38 cellular contexts compared by ENCODE assay signal in genomic region chr3:96961576-96961975, GRCh38.
"Had no signal": no experiment of that assay in that cellular context is flagged by ENCODE, and none has a peak within 500 bp of the region (broad histone marks: within the 10 kb centered on the region; RNA-seq: fewer than 3 reads in every experiment).

No MANE protein-coding gene starts in this region.

- H3K27ac ChIP-seq: ascending aorta, Peyer's patch, WERI-Rb-1 had no signal

- H3K36me3 ChIP-seq: ascending aorta, MG63, Peyer's patch, WERI-Rb-1 had no signal

- H3K36me3 Mint-ChIP-seq: activated naive CD4-positive, alpha-beta T cell treated with anti-CD3 and anti-CD28 coated beads, Interleukin-2, amount 50 U/mL, for 24 hours; activated naive CD8-positive, alpha-beta T cell treated with anti-CD3 and anti-CD28 coated beads, Interleukin-2, amount 10 ng/mL, durations not matched to agents 7 days and 5 days had no signal

- H3K4me1 ChIP-seq: ascending aorta, Peyer's patch had no signal

- H3K27ac Mint-ChIP-seq: activated CD4-positive, alpha-beta T cell treated with anti-CD3 and anti-CD28 coated beads, Interleukin-2, amount 10 ng/mL, durations not matched to agents 24 days and 14 days; activated CD8-positive, alpha-beta T cell treated with anti-CD3 and anti-CD28 coated beads for 36 hours; activated naive CD4-positive, alpha-beta T cell treated with anti-CD3 and anti-CD28 coated beads, Interleukin-2, amount 50 U/mL, for 24 hours; activated naive CD8-positive, alpha-beta T cell treated with anti-CD3 and anti-CD28 coated beads, Interleukin-2, amount 10 ng/mL, durations not matched to agents 7 days and 5 days; activated T-cell treated with anti-CD3 and anti-CD28 coated beads, Interleukin-2, amount 50 U/mL, for 72 hours; activated T-helper 17 cell treated with anti-CD3 and anti-CD28 coated beads, Interleukin-2, amount 50 U/mL, for 72 hours had no signal

- H3K4me1 Mint-ChIP-seq: activated CD4-positive, alpha-beta T cell treated with anti-CD3 and anti-CD28 coated beads, Interleukin-2, amount 10 ng/mL, durations not matched to agents 24 days and 14 days; activated naive CD4-positive, alpha-beta T cell treated with anti-CD3 and anti-CD28 coated beads, Interleukin-2, amount 50 U/mL, for 24 hours; activated naive CD8-positive, alpha-beta T cell treated with anti-CD3 and anti-CD28 coated beads, Interleukin-2, amount 10 ng/mL, durations not matched to agents 7 days and 5 days; activated T-helper 17 cell treated with anti-CD3 and anti-CD28 coated beads, Interleukin-2, amount 50 U/mL, for 72 hours had no signal

- DNase-seq: activated CD4-positive, alpha-beta T cell treated with anti-CD3 and anti-CD28 coated beads for 1 hour; activated CD4-positive, alpha-beta T cell treated with anti-CD3 and anti-CD28 coated beads, Interleukin-2, amount 10 ng/mL, durations not matched to agents 24 days and 14 days; activated CD4-positive, alpha-beta T cell treated with anti-CD3 and anti-CD28 coated beads, Interleukin-2, amount 50 U/mL, for 4 hours; activated CD4-positive, CD25-positive, alpha-beta regulatory T cell; activated CD8-positive, alpha-beta T cell treated with anti-CD3 and anti-CD28 coated beads for 36 hours; activated effector memory CD4-positive, alpha-beta T cell treated with anti-CD3 and anti-CD28 coated beads, Interleukin-2, amount 50 U/mL, for 16 hours; activated naive CD4-positive, alpha-beta T cell; activated naive CD8-positive, alpha-beta T cell treated with anti-CD3 and anti-CD28 coated beads, Interleukin-2, amount 10 ng/mL, durations not matched to agents 7 days and 5 days; activated T-cell treated with anti-CD3 and anti-CD28 coated beads, Interleukin-2, amount 50 U/mL, for 1 hour; activated T-cell treated with anti-CD3 and anti-CD28 coated beads, Interleukin-2, amount 50 U/mL, for 72 hours; amygdala; caudate nucleus; cerebellar nuclear complex; Karpas-422; KBM-7; MG63; NCI-H1048; NCI-H1105 treated with DMSO at 0.1 percent for 48 hours; NCI-H1436; NCI-H1694; NCI-H1930; NCI-H2107; NCI-H2171; NCI-H446; NCI-H510A treated with DMSO at 0.1 percent for 48 hours; NK-92 treated with Interleukin-12 subunit alpha and Interleukin-12 subunit beta, amount 100 ng/mL, for 24 hours; PC-3; Peyer's patch; Right ventricle myocardium superior; RPMI8226; SW 1271; T-helper 1 cell; T-helper 2 cell; T-helper 9 cell; WERI-Rb-1 had no signal

- H3K9me3 Mint-ChIP-seq: activated CD4-positive, alpha-beta T cell treated with anti-CD3 and anti-CD28 coated beads, Interleukin-2, amount 10 ng/mL, durations not matched to agents 24 days and 14 days; activated T-helper 17 cell treated with anti-CD3 and anti-CD28 coated beads, Interleukin-2, amount 50 U/mL, for 72 hours had no signal

- H3K4me3 Mint-ChIP-seq: activated CD4-positive, alpha-beta T cell treated with anti-CD3 and anti-CD28 coated beads, Interleukin-2, amount 10 ng/mL, durations not matched to agents 24 days and 14 days; activated CD8-positive, alpha-beta T cell treated with anti-CD3 and anti-CD28 coated beads for 36 hours; activated naive CD4-positive, alpha-beta T cell treated with anti-CD3 and anti-CD28 coated beads, Interleukin-2, amount 50 U/mL, for 24 hours; activated naive CD8-positive, alpha-beta T cell treated with anti-CD3 and anti-CD28 coated beads, Interleukin-2, amount 10 ng/mL, durations not matched to agents 7 days and 5 days; activated T-cell treated with anti-CD3 and anti-CD28 coated beads, Interleukin-2, amount 50 U/mL, for 72 hours; activated T-helper 17 cell treated with anti-CD3 and anti-CD28 coated beads, Interleukin-2, amount 50 U/mL, for 72 hours had no signal

- H3K9me3 ChIP-seq: ascending aorta, MG63, Peyer's patch had no signal

- H3K4me3 ChIP-seq: ascending aorta, MG63, Peyer's patch had no signal

- H3K27me3 ChIP-seq: ascending aorta, MG63, Peyer's patch had no signal

- H3K27me3 Mint-ChIP-seq: activated CD4-positive, alpha-beta T cell treated with anti-CD3 and anti-CD28 coated beads, Interleukin-2, amount 10 ng/mL, durations not matched to agents 24 days and 14 days; activated CD8-positive, alpha-beta T cell treated with anti-CD3 and anti-CD28 coated beads for 36 hours; activated naive CD4-positive, alpha-beta T cell treated with anti-CD3 and anti-CD28 coated beads, Interleukin-2, amount 50 U/mL, for 24 hours; activated naive CD8-positive, alpha-beta T cell treated with anti-CD3 and anti-CD28 coated beads, Interleukin-2, amount 10 ng/mL, durations not matched to agents 7 days and 5 days; activated T-helper 17 cell treated with anti-CD3 and anti-CD28 coated beads, Interleukin-2, amount 50 U/mL, for 72 hours had no signal

- ATAC-seq: activated CD8-positive, alpha-beta T cell treated with anti-CD3 and anti-CD28 coated beads for 36 hours; activated T-cell treated with anti-CD3 and anti-CD28 coated beads, Interleukin-2, amount 50 U/mL, for 72 hours; activated T-helper 17 cell treated with anti-CD3 and anti-CD28 coated beads, Interleukin-2, amount 50 U/mL, for 72 hours had no signal
